34 cellular contexts compared by ENCODE assay signal in the genomic region with DNA sequence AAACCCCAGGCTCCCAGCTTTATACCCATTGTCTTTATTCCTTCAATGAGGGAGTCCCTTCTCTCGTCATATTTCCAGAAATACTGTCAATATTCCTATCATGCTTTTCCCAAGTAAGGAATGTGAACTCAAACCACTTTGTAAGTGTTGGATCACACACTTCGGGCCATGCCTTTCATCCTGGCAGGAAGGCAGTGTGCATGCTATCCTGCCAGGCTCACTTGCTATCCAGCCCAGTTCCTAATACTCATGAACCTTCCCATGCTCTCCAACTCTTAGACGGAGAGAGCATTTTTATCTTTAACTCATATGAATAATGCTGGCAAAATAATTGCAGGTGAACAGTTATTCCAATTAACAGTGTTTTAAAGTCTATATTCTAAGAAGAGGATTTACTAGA.
"Had no signal": no experiment of that assay in that cellular context is flagged by ENCODE, and none has a peak within 500 bp of the region (broad histone marks: within the 10 kb centered on the region; RNA-seq: fewer than 3 reads in every experiment).

No MANE protein-coding gene starts in this region.

- H3K27me3 ChIP-seq: MG63 had no signal

- H3K9me3 ChIP-seq: MG63 had no signal

- DNase-seq: Karpas-422, Kasumi-1, MG63, MM.1S, MV-4-11, NCI-H1048, NCI-H1092, NCI-H1092 treated with DMSO at 0.1 percent for 48 hours, NCI-H1105, NCI-H1105 treated with DMSO at 0.1 percent for 48 hours, NCI-H1417, NCI-H1417 treated with DMSO at 0.1 percent for 48 hours, NCI-H1436, NCI-H1436 treated with DMSO at 0.1 percent for 48 hours, NCI-H146, NCI-H1694, NCI-H1694 treated with DMSO at 0.1 percent for 48 hours, NCI-H187, NCI-H187 treated with DMSO at 0.1 percent for 48 hours, NCI-H1930, NCI-H2029, NCI-H2029 treated with DMSO at 0.1 percent for 48 hours, NCI-H2081, NCI-H2081 treated with DMSO at 0.1 percent for 48 hours, NCI-H2107, NCI-H2171, NCI-H2171 treated with DMSO at 0.1 percent for 48 hours, NCI-H2227 treated with DMSO at 0.1 percent for 48 hours, NCI-H226, NCI-H345, NCI-H446, NCI-H446 treated with DMSO at 0.1 percent for 48 hours, NCI-H510A had no signal

- H3K27ac ChIP-seq: KMS-11 had no signal

- H3K4me3 ChIP-seq: MG63 had no signal

- H3K36me3 ChIP-seq: MG63 had no signal
